Comparison of ENCODE assay signal across 1 cellular context in genomic region chr2:205712508-205712907, GRCh38.
TF ChIP-seq lines count a peak whose summit lies in the region.

No MANE protein-coding gene starts in this region.

TF ChIP-seq in GM12878, 131 proteins besides CTCF, POLR2A, EP300 and RAD21:
- TF ChIP-seq NR2C1 (IDR thresholded peaks at IDR 0.05) = no peak
- TF ChIP-seq ZBTB40 (IDR thresholded peaks at IDR 0.05; ENCODE audit: borderline replicate concordance) = no peak
- TF ChIP-seq RUNX3 (IDR thresholded peaks at IDR 0.05; ENCODE audit: low read length) = peak; percentile 63; the same call in 1 of the 2 replicates
- TF ChIP-seq EED (IDR thresholded peaks at IDR 0.05; ENCODE audit: low read depth) = peak; percentile 43; the same call in 1 of the 2 replicates
- peak in 1 of 2 experiments; percentile 30; a peak in 2 of 4 replicates for TF ChIP-seq IKZF2 (IDR thresholded peaks at IDR 0.05)
- TF ChIP-seq CREB1 (IDR thresholded peaks at IDR 0.05; ENCODE audit: low read depth) = peak; percentile 13; the same call in 1 of the 2 replicates
- TF ChIP-seq NFIC (IDR thresholded peaks at IDR 0.05; ENCODE audit: low read depth, low read length) = peak; percentile 55; the same call in 1 of the 2 replicates
- peak; percentile 12 for TF ChIP-seq BCL3 (IDR thresholded peaks at IDR 0.05; ENCODE audit: borderline replicate concordance, insufficient read depth, low read depth, low read length, poor library complexity, severe bottlenecking)
- TF ChIP-seq MTA2 (IDR thresholded peaks at IDR 0.05; ENCODE audit: low read depth) = peak; percentile 12; the same call in 1 of the 2 replicates
- TF ChIP-seq SPI1 (IDR thresholded peaks at IDR 0.05; ENCODE audit: borderline replicate concordance, insufficient read depth, low read depth, low read length) = peak; percentile 55; the same call in 1 of the 2 replicates
